8 cellular contexts compared by ENCODE assay signal in the genomic region with DNA sequence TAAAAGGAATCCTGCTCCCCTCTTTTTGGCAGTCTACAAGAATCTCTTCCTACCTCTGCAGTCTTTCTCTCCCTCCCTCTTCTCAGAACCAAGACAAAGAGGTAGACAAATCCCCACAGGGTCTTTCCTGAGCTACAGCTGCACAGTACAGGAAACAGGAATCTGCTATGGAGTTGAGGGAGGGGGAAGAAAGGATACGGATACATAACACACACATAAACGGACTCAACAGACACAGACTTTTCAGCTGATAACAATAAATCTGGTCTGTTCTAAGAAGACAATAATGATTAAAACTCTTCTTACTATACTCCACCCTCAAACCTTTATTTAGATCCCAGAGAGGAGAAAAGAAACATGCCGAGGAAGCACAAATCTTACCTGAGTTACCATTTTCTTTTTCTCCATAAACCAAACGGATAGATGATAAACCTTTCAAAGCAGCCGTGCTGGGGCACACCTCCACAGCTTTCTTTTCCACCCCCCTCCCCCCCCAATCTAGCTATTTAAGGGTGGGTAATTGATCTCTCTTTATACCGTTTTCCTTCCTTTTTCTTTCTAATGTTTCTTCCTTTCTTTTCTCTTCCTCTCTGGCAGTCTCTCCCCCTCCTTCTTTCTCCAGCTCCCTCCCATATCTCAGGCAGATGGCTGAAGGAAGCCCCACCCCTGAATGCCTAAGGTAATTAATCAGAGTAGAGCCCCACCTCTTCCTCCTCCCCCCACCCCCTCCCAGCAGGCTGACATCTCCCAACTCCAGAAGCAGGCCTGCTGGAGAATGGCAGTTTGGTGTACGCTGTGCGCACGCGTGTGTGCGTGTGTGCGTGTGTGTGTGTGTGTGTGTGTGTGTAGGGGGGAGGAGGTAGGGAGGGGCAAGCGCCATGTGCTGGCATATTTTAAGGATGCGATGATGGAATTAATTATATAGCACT.
A peak's percentile ranks its signal among the peaks of the same experiment; 100 is the strongest.
DNase-seq lines count a peak whose midpoint lies in the region; ATAC-seq, FAIRE-seq and TF ChIP-seq lines count a peak whose summit lies in the region.

No MANE protein-coding gene starts in this region.

- ATAC-seq in thoracic aorta (ENCODE audit: insufficient number of reproducible peaks, low FRiP score, low read depth) (peak; percentile 86), GM21576 (IDR thresholded peaks at IDR 0.05; ENCODE audit: unreplicated experiment) (no peak), GM21825 (IDR thresholded peaks at IDR 0.05; ENCODE audit: unreplicated experiment) (no peak)

- H3K79me2 ChIP-seq in Karpas-422 (ENCODE audit: low read length), result no peaks in the 10 kb centered on the region
- peaks cover 0 to 54% of the 10 kb centered on the region in 2 experiments; a peak in 3 of 4 replicates for H3K79me2 ChIP-seq in H1 (ENCODE audit: control insufficient read depth in 1 of 2, insufficient read depth in 2 of 2, low read length in 2 of 2)

- TF ChIP-seq CTCF in Peyer's patch (IDR thresholded peaks at IDR 0.05) (no peak), H1 (IDR thresholded peaks at IDR 0.05; ENCODE audit: control extremely low read depth in 1 of 3, insufficient read depth in 1 of 3, low read depth in 1 of 3, low read length in 3 of 3) (no peak), lower leg skin (IDR thresholded peaks at IDR 0.05) (no peak), thoracic aorta (IDR thresholded peaks at IDR 0.05) (no peak)

- H2BK20ac ChIP-seq in H1 (ENCODE audit: low read length), result no peak overlapping the region

- H3K27me3 ChIP-seq in Karpas-422 (ENCODE audit: low read length), result no peaks in the 10 kb centered on the region
- H3K27me3 ChIP-seq in Peyer's patch, result no peaks in the 10 kb centered on the region
- no peaks in the 10 kb centered on the region for H3K27me3 ChIP-seq in H1 (replicated peaks in 1 of 4; ENCODE audit: control insufficient read depth in 3 of 4, extremely low read depth in 1 of 4, insufficient read depth in 3 of 4, low read length in 3 of 4)
- H3K27me3 ChIP-seq in thoracic aorta (replicated peaks; ENCODE audit: insufficient read depth), result no peaks in the 10 kb centered on the region

- TF ChIP-seq RAD21 in H1 (IDR thresholded peaks at IDR 0.05 in 1 of 2, conservative IDR thresholded peaks at IDR 0.05 in 1 of 2; ENCODE audit: low read depth in 2 of 2, low read length in 2 of 2), result 0 out of 4 replicates have a peak, but pooled peaks have one; percentile 3

- H2BK12ac ChIP-seq in H1 (ENCODE audit: low read depth, low read length), result no peak overlapping the region; the same call in 1 of the 2 replicates

- H2BK5ac ChIP-seq in H1 (ENCODE audit: low read depth, low read length), result peak overlapping the region; percentile 28; the same call in 1 of the 2 replicates

- H3K4ac ChIP-seq in H1 (replicated peaks; ENCODE audit: insufficient read length, low read depth, low read length), result no peak overlapping the region

- no peak overlapping the region for H3K27ac ChIP-seq in Karpas-422 (ENCODE audit: low read length)
- H3K27ac ChIP-seq in Peyer's patch, result peak overlapping the region; percentile 32 to 74 (median 54)
- H3K27ac ChIP-seq in H1 (ENCODE audit: low read depth, low read length), result peak overlapping the region; percentile 53
- peak overlapping the region; percentile 55 to 78 for H3K27ac ChIP-seq in thoracic aorta

- H3K4me3 ChIP-seq in Karpas-422 (ENCODE audit: low read length) (no peak overlapping the region), Peyer's patch (peak overlapping the region; percentile 9 to 53 (median 40)), H1 (ENCODE audit: extremely low read depth in 1 of 4, insufficient read depth in 2 of 4, low read depth in 3 of 4, low read length in 4 of 4) (peak overlapping the region; percentile 64 to 89 (median 76)), lower leg skin (ENCODE audit: low read depth, poor library complexity, severe bottlenecking) (peak overlapping the region; percentile 17), thoracic aorta (peak overlapping the region; percentile 77)

- no peak overlapping the region for H3K23ac ChIP-seq in H1 (ENCODE audit: insufficient read length)

- H4K20me1 ChIP-seq in Karpas-422 (ENCODE audit: insufficient read depth, low read depth, low read length) (peaks cover 18% of the 10 kb centered on the region; the same call in 1 of the 2 replicates), H1 (replicated peaks in 1 of 2; ENCODE audit: control insufficient read depth in 1 of 2, insufficient read depth in 2 of 2, low read length in 2 of 2) (no peaks in the 10 kb centered on the region)

- no peak overlapping the region for H2BK15ac ChIP-seq in H1 (ENCODE audit: low read length)

- no peaks in the 10 kb centered on the region for H3K79me1 ChIP-seq in H1 (ENCODE audit: low read depth, low read length)

- no peak overlapping the region for H3K14ac ChIP-seq in H1 (ENCODE audit: insufficient read length)

- POLR2A ChIA-PET in H1 (lab: Charles Lee; ENCODE audit: partially characterized antibody), result interaction anchor here (0.6 to 1.7 kb wide), 8 partner anchors 9 to 542 kb away, joined by 3 to 4 read pairs (median 3); a partner anchor contains a TSS

- TF ChIP-seq EP300 in H1 (IDR thresholded peaks at IDR 0.05; ENCODE audit: borderline replicate concordance in 1 of 2, low read depth in 2 of 2, low read length in 2 of 2), result no peak; a peak in 1 of 3 replicates

- FAIRE-seq in H1 (lab: Jason Lieb, UNC), result peak; percentile 94

- no peak overlapping the region for H4K91ac ChIP-seq in H1 (replicated peaks; ENCODE audit: insufficient read length, low read length)

- H3K23me2 ChIP-seq in H1 (ENCODE audit: low read depth, low read length), result peaks cover 6% of the 10 kb centered on the region; the same call in 1 of the 2 replicates

- 1% methylated on average over 11 of the region's 14 CpGs; no CpG with 5 or more reads in 1 of the 2 experiments for WGBS in H1 (ENCODE audit: extremely low coverage in 1 of 2, insufficient coverage in 1 of 2, insufficient read length in 1 of 2, insufficient replicate concordance in 2 of 2, low coverage in 1 of 2, low lambda C conversion rate in 2 of 2, missing lambda C conversion rate in 1 of 2), 2 experiments
- 2 to 4% methylated on average over 14 of the region's 14 CpGs for WGBS in lower leg skin, 2 donors

- CTCF ChIA-PET in H1 (lab: Charles Lee; ENCODE audit: partially characterized antibody), result interaction anchor here (0.6 to 1.5 kb wide), 7 partner anchors 12 to 226 kb away, joined by 3 to 4 read pairs (median 3); no protein-coding TSS in a partner anchor

- no peaks in the 10 kb centered on the region for H3K9me2 ChIP-seq in Karpas-422 (replicated peaks; ENCODE audit: insufficient read depth, low read length)

- H3K4me2 ChIP-seq in Karpas-422 (ENCODE audit: low read depth, low read length, poor library complexity, severe bottlenecking) (no peak overlapping the region), H1 (ENCODE audit: insufficient read depth in 1 of 2, low read depth in 2 of 2, low read length in 2 of 2) (peak overlapping the region; percentile 72 to 89)

- no peak overlapping the region for H2AK5ac ChIP-seq in H1 (ENCODE audit: low read depth, low read length)

- H2AFZ ChIP-seq in Karpas-422 (ENCODE audit: low read length) (no peak overlapping the region), H1 (ENCODE audit: low read length) (no peak overlapping the region)

- H4K8ac ChIP-seq in H1 (ENCODE audit: extremely low read depth, insufficient read depth, low read length), result no peak overlapping the region

- H3K56ac ChIP-seq in H1 (replicated peaks; ENCODE audit: insufficient read length, low read depth, low read length), result peak overlapping the region; percentile 12

- no peaks in the 10 kb centered on the region for H3K36me3 ChIP-seq in Karpas-422 (ENCODE audit: insufficient read depth, low read length)
- no peaks in the 10 kb centered on the region for H3K36me3 ChIP-seq in Peyer's patch
- no peaks in the 10 kb centered on the region for H3K36me3 ChIP-seq in H1 (ENCODE audit: control insufficient read depth in 2 of 4, insufficient read depth in 4 of 4, low read length in 3 of 4)
- no peaks in the 10 kb centered on the region for H3K36me3 ChIP-seq in thoracic aorta

- peak overlapping the region; percentile 40; the same call in 1 of the 2 replicates for H3K18ac ChIP-seq in H1 (ENCODE audit: extremely low read depth, low read length)

- no peaks in the 10 kb centered on the region for H3K4me1 ChIP-seq in Karpas-422 (ENCODE audit: low read length)
- peaks cover 0 to 39% (median 0%) of the 10 kb centered on the region in 4 donors for H3K4me1 ChIP-seq in Peyer's patch
- peaks cover 1 to 27% (median 11%) of the 10 kb centered on the region in 4 experiments; a peak in 6 of 7 replicates for H3K4me1 ChIP-seq in H1 (replicated peaks in 1 of 4; ENCODE audit: control insufficient read depth in 3 of 4, insufficient read depth in 4 of 4, low read length in 3 of 4)
- H3K4me1 ChIP-seq in thoracic aorta (ENCODE audit: control insufficient read depth in 1 of 2, low read depth in 2 of 2), result peaks cover 24 to 47% of the 10 kb centered on the region in 2 donors

- H2BK120ac ChIP-seq in H1 (replicated peaks; ENCODE audit: low read depth, low read length), result no peak overlapping the region

- no peaks in the 10 kb centered on the region for H3K9me3 ChIP-seq in Karpas-422 (ENCODE audit: low read length)
- H3K9me3 ChIP-seq in Peyer's patch, result no peaks in the 10 kb centered on the region
- no peaks in the 10 kb centered on the region for H3K9me3 ChIP-seq in H1 (ENCODE audit: insufficient read depth in 2 of 2, low read depth in 1 of 2, low read length in 1 of 2)
- H3K9me3 ChIP-seq in thoracic aorta, result no peaks in the 10 kb centered on the region

- H3K9ac ChIP-seq in Karpas-422 (ENCODE audit: low read length), result no peak overlapping the region
- H3K9ac ChIP-seq in H1 (replicated peaks in 1 of 4; ENCODE audit: extremely low read depth in 1 of 4, low read depth in 3 of 4, low read length in 3 of 4), result peak overlapping the region; percentile 20 to 49 (median 37); a peak in 6 of 7 replicates

- DNase-seq in CMK (ENCODE audit: low read depth) (peak; percentile 42), Karpas-422 (peak; percentile 20), Peyer's patch (peak; percentile 29 to 88 (median 87)), H1 (ENCODE audit: low read depth in 1 of 2, low spot score in 2 of 2) (peak; percentile 71 to 79), lower leg skin (ENCODE audit: low spot score in 2 of 2) (peak; percentile 82 to 95), thoracic aorta (ENCODE audit: low spot score) (peak; percentile 76)

- H4K5ac ChIP-seq in H1 (ENCODE audit: insufficient read length, low read depth, low read length), result no peak overlapping the region

- intact Hi-C loops in lower leg skin (cut with DNase I; ENCODE audit: low total_unique reads), result no loop called here

- TF ChIP-seq POLR2A in Peyer's patch (IDR thresholded peaks at IDR 0.05), result peak; percentile 65 to 80
- TF ChIP-seq POLR2A in H1 (IDR thresholded peaks at IDR 0.05; ENCODE audit: control extremely low read depth in 1 of 2, low read depth in 2 of 2, low read length in 2 of 2), result no peak
- TF ChIP-seq POLR2A in lower leg skin (IDR thresholded peaks at IDR 0.05), result no peak

TF ChIP-seq in H1, 55 proteins besides CTCF, POLR2A, EP300 and RAD21 (continues in another document):
- TF ChIP-seq TAF7 (optimal IDR thresholded peaks at IDR 0.05; ENCODE audit: borderline replicate concordance, low read depth, low read length) (no peak), RXRA (IDR thresholded peaks at IDR 0.05; ENCODE audit: insufficient read depth, low read depth, low read length) (no peak), TEAD4 (IDR thresholded peaks at IDR 0.05; ENCODE audit: low read depth, low read length) (peak; percentile 51; the same call in 1 of the 2 replicates)

Comparison
In these comparisons a context has a peak if more than half of its experiments do, and no peak if none do; other contexts are left out.
1. DNase-seq: peak in every context shown above with its lines; median percentile 88 in lower leg skin; 87 in Peyer's patch; 76 in thoracic aorta; 75 in H1; 42 in CMK; 20 in Karpas-422.
2. POLR2A ChIP-seq: peak in Peyer's patch (2 of 2); none in H1 (0 of 2) and lower leg skin (0 of 2).